ENCODE assay signal across 8 cellular contexts in genomic region chr14:35459779-35460178, GRCh38.
"Had no signal": no experiment of that assay in that cellular context is flagged by ENCODE, and none has a peak within 500 bp of the region (broad histone marks: within the 10 kb centered on the region; RNA-seq: fewer than 3 reads in every experiment).

No MANE protein-coding gene starts in this region.

- H3K4me3 ChIP-seq: GM12878 had no signal

- FAIRE-seq: G401.6, GM12878, GM12891, GM12892, GM18507, GM19239 had no signal

- DNase-seq: GDM1, GF-D8 had no signal

- ATAC-seq: GM12878 had no signal
